In the genomic region with DNA sequence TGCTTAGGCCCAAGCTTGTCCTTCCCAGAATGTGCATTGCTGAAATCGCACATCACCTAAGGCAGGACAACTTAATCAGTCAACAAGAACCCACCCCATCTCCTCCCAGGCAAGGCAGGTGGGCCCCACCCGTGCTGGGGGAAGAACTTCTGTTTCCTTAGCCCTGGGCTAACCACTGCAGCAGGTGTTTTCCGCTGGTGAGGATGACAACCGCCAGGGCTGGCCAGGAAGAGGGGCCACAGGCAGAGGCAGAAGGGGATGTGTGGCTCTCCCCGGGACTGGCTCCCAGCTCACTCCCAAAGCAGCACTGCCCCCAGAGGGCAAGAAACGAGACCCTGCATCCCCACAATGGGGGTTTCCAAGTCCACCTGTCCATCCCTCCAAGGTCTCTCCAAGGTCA, we compare ENCODE assay signal across 14 cellular contexts.
DNase-seq lines count a peak whose midpoint lies in the region; ATAC-seq and TF ChIP-seq lines count a peak whose summit lies in the region.
"Had no signal": no experiment of that assay in that cellular context is flagged by ENCODE, and none has a peak within 500 bp of the region (broad histone marks: within the 10 kb centered on the region; RNA-seq: fewer than 3 reads in every experiment).

No MANE protein-coding gene starts in this region.

- DNase-seq in RWPE2 (ENCODE audit: low spot score) (peak; percentile 19), neuronal stem cell (ENCODE audit: low spot score) (no peak), NCI-H2081 (lab: John Stamatoyannopoulos, UW) (no peak), mucosa of gallbladder (ENCODE audit: low spot score) (no peak), NCI-H2107 (lab: John Stamatoyannopoulos, UW) (no peak)
- DNase-seq: activated naive CD4-positive, alpha-beta T cell treated with anti-CD3 and anti-CD28 coated beads, Interleukin-2, amount 50 U/mL, for 16 hours; MV-4-11; NCI-H146; NCI-H2171; T-helper 2 cell had no signal

- peaks cover 83% of the 10 kb centered on the region for H3K4me1 ChIP-seq in BLaER1
- H3K4me1 ChIP-seq in RWPE2 (ENCODE audit: insufficient read depth, poor library complexity, severe bottlenecking), result peaks cover 10% of the 10 kb centered on the region
- no peaks in the 10 kb centered on the region for H3K4me1 ChIP-seq in neuronal stem cell (ENCODE audit: control insufficient read depth in 2 of 2, insufficient read depth in 1 of 2, low read depth in 1 of 2, low read length in 2 of 2)

- H2BK12ac ChIP-seq in neuronal stem cell (ENCODE audit: low read length), result no peak overlapping the region

- no peak overlapping the region for H3K18ac ChIP-seq in neuronal stem cell (ENCODE audit: low read length)

- H3K27ac ChIP-seq in BLaER1 (peak overlapping the region; percentile 78), RWPE2 (ENCODE audit: poor library complexity, severe bottlenecking) (no peak overlapping the region), neuronal stem cell (replicated peaks; ENCODE audit: low read length) (no peak overlapping the region)

- peaks cover 3% of the 10 kb centered on the region for H3K9me3 ChIP-seq in BLaER1
- no peaks in the 10 kb centered on the region for H3K9me3 ChIP-seq in RWPE2 (ENCODE audit: severe bottlenecking)
- H3K9me3 ChIP-seq in neuronal stem cell (replicated peaks in 1 of 2; ENCODE audit: control insufficient read depth in 2 of 2, insufficient read depth in 1 of 2, low read depth in 1 of 2, low read length in 2 of 2), result no peaks in the 10 kb centered on the region

- no CpG with 5 or more reads among the region's 6 CpGs for WGBS in neuronal stem cell (ENCODE audit: extremely low coverage in 2 of 2, insufficient read length in 2 of 2, insufficient replicate concordance in 1 of 2), 2 donors

- no peak overlapping the region for H3K4ac ChIP-seq in neuronal stem cell (ENCODE audit: low read length)

- H3K36me3 ChIP-seq in BLaER1 (no peaks in the 10 kb centered on the region), RWPE2 (ENCODE audit: low read depth) (no peaks in the 10 kb centered on the region), neuronal stem cell (replicated peaks in 1 of 2; ENCODE audit: control insufficient read depth in 2 of 2, insufficient read depth in 2 of 2, low read length in 2 of 2) (no peaks in the 10 kb centered on the region)

- H2AFZ ChIP-seq in neuronal stem cell (ENCODE audit: low read length), result no peak overlapping the region

- H3K4me3 ChIP-seq in BLaER1, result no peak overlapping the region
- H3K4me3 ChIP-seq in RWPE2 (ENCODE audit: severe bottlenecking), result no peak overlapping the region
- H3K4me3 ChIP-seq in neuronal stem cell (ENCODE audit: low read length in 2 of 2), result no peak overlapping the region
- H3K4me3 ChIP-seq: lung had no signal

- no peaks in the 10 kb centered on the region for H4K20me1 ChIP-seq in BLaER1

- no peak overlapping the region for H2BK120ac ChIP-seq in neuronal stem cell (ENCODE audit: low read depth, low read length)

- TF ChIP-seq CTCF in GM12872 (IDR thresholded peaks at IDR 0.05; ENCODE audit: insufficient read depth, low read depth, low read length) (peak; percentile 37; the same call in 2 of the 3 replicates), RWPE2 (IDR thresholded peaks at IDR 0.05; ENCODE audit: poor library complexity, severe bottlenecking) (no peak)

- ATAC-seq in RWPE2 (ENCODE audit: low read depth), result no peak

- no peak overlapping the region for H2BK5ac ChIP-seq in neuronal stem cell (ENCODE audit: low read length)

- no peak overlapping the region for H2BK15ac ChIP-seq in neuronal stem cell (ENCODE audit: low read length)

- H3K9ac ChIP-seq in BLaER1 (peak overlapping the region; percentile 32; the same call in 1 of the 2 replicates), neuronal stem cell (ENCODE audit: low read depth, low read length, poor library complexity) (no peak overlapping the region)

- no peak overlapping the region for H4K91ac ChIP-seq in neuronal stem cell (ENCODE audit: low read depth, low read length, poor library complexity)

- H3K4me2 ChIP-seq in BLaER1 (peak overlapping the region; percentile 89), neuronal stem cell (ENCODE audit: insufficient read depth, low read length, poor library complexity, severe bottlenecking) (no peak overlapping the region)

- no peak overlapping the region for H3K14ac ChIP-seq in neuronal stem cell (ENCODE audit: low read length)

- H3K23ac ChIP-seq in neuronal stem cell (ENCODE audit: low read depth, low read length, poor library complexity), result no peak overlapping the region

- no peak overlapping the region for H4K8ac ChIP-seq in neuronal stem cell (ENCODE audit: low read depth, low read length)

- peak overlapping the region; percentile 36 for H2AK5ac ChIP-seq in neuronal stem cell (ENCODE audit: low read depth, low read length)

- no peaks in the 10 kb centered on the region for H3K79me1 ChIP-seq in neuronal stem cell (ENCODE audit: low read depth, low read length)

- H3K27me3 ChIP-seq in BLaER1 (no peaks in the 10 kb centered on the region), RWPE2 (ENCODE audit: insufficient read depth, poor library complexity, severe bottlenecking) (no peaks in the 10 kb centered on the region), neuronal stem cell (ENCODE audit: control insufficient read depth in 3 of 3, insufficient read depth in 3 of 3, low read depth in 1 of 3, low read length in 3 of 3) (no peaks in the 10 kb centered on the region)
- H3K27me3 ChIP-seq: dorsolateral prefrontal cortex had no signal
